ENCODE assay signal across 8 cellular contexts in the genomic region with DNA sequence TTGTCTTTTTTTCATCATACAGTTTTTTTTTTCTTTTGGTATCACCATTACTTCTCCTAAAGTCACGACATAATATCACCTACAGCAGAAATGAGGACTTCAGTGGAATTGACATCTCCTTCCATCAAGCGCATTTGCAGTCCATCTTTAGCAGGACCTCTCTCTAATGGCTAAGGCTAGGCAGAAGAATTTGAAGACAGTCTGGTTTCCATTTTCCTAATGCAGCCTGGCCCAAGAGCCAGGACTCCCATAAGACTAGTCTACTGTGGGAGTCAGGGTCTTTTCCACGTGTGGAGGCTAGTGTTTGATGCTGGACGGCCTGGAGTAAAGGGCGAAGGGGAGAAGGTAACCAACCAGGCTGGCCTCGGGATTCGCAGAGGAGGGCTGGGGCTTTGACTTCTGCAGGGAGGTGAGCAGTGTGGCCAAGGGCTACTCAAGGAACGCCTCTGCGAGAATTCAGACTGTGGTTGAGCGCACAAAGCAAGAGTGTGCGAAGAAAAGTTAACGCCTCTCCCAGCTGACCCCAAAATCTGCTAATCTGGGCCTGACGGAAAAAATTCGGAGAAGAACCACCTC. TPM values are rescaled to one million over a fixed set of nuclear protein-coding genes. Genes with fewer than 3 reads are reported as not detected.
DNase-seq lines count a peak whose midpoint lies in the region; ATAC-seq and TF ChIP-seq lines count a peak whose summit lies in the region.

No MANE protein-coding gene starts in this region.

- POLR2A ChIA-PET in AG04449 (lab: Yijun Ruan, JAX), result interaction anchor here (0.6 to 1.9 kb wide), 8 partner anchors 8 to 116 kb away, joined by 3 to 8 read pairs (median 4); a partner anchor contains a TSS

- intact Hi-C loops in activated T-helper 1 cell treated with anti-CD3 and anti-CD28 coated beads, Interleukin-12 subunit alpha, Interleukin-12 subunit beta, Interleukin-2, Interleukin-4 antibody, amounts not matched to agents 30 ng/mL and 10 ng/mL and 1 ng/mL, durations not matched to agents 14 hours and 24 hours and 36 hours (cut with micrococcal nuclease), result loop anchor here (1.0 kb wide), 12 partner anchors 20 to 272 kb away; a partner anchor contains a TSS
- intact Hi-C loops in left ventricle myocardium inferior (cut with micrococcal nuclease), result no loop called here
- intact Hi-C loops in gastrocnemius medialis (cut with DNase I; ENCODE audit: low total_unique reads), result loop anchor here (1.0 to 5.0 kb wide), 4 partner anchors 42 to 173 kb away; a partner anchor contains a TSS

- peak overlapping the region; percentile 88 for H3K4me3 Mint-ChIP-seq in activated T-helper 1 cell treated with anti-CD3 and anti-CD28 coated beads, Interleukin-12 subunit alpha, Interleukin-12 subunit beta, Interleukin-2, Interleukin-4 antibody, amounts not matched to agents 30 ng/mL and 10 ng/mL and 1 ng/mL, durations not matched to agents 14 hours and 24 hours and 36 hours

- TF ChIP-seq POLR2A in gastrocnemius medialis (IDR thresholded peaks at IDR 0.05), result no peak

- no peaks in the 10 kb centered on the region for H3K9me3 ChIP-seq in left ventricle myocardium inferior (replicated peaks)
- H3K9me3 ChIP-seq in gastrocnemius medialis, result no peaks in the 10 kb centered on the region

- no peaks in the 10 kb centered on the region for H3K27me3 ChIP-seq in left ventricle myocardium inferior (ENCODE audit: low read depth)
- H3K27me3 ChIP-seq in gastrocnemius medialis, result no peaks in the 10 kb centered on the region

- TF ChIP-seq CTCF in AG04449 (IDR thresholded peaks at IDR 0.05; ENCODE audit: insufficient read depth, low read length, missing control alignments), result no peak
- TF ChIP-seq CTCF in left ventricle myocardium inferior (IDR thresholded peaks at IDR 0.05; ENCODE audit: borderline replicate concordance), result no peak
- TF ChIP-seq CTCF in gastrocnemius medialis (IDR thresholded peaks at IDR 0.05 in 4 of 5, conservative IDR thresholded peaks at IDR 0.05 in 1 of 5), result no peak

- H3K27ac ChIP-seq in left ventricle myocardium inferior (replicated peaks) (peak overlapping the region; percentile 98), gastrocnemius medialis (peak overlapping the region; percentile 85 to 97 (median 91))

- DNase-seq in AG04449 (ENCODE audit: low read depth, low spot score), result no peak
- DNase-seq in activated T-helper 1 cell treated with anti-CD3 and anti-CD28 coated beads, Interleukin-12 subunit alpha, Interleukin-12 subunit beta, Interleukin-2, Interleukin-4 antibody, amounts not matched to agents 30 ng/mL and 10 ng/mL and 1 ng/mL, durations not matched to agents 14 hours and 24 hours and 36 hours (ENCODE audit: low spot score), result no peak
- DNase-seq in left ventricle myocardium inferior, result no peak
- no peak for DNase-seq in gastrocnemius medialis
- DNase-seq in T1000 (lab: John Stamatoyannopoulos, UW), result no peak
- no peak for DNase-seq in SKM-1 (lab: John Stamatoyannopoulos, UW; ENCODE audit: unreplicated experiment)

- H3K4me3 ChIP-seq in AG04449 (ENCODE audit: low read depth, low read length), result peak overlapping the region; percentile 84
- H3K4me3 ChIP-seq in left ventricle myocardium inferior, result peak overlapping the region; percentile 84
- peak overlapping the region; percentile 63 to 95 (median 69) for H3K4me3 ChIP-seq in gastrocnemius medialis

- H3K4me1 ChIP-seq in left ventricle myocardium inferior, result peaks cover 63% of the 10 kb centered on the region
- peaks cover 34 to 37% of the 10 kb centered on the region in 2 donors for H3K4me1 ChIP-seq in gastrocnemius medialis

- H3K4me1 Mint-ChIP-seq in activated T-helper 1 cell treated with anti-CD3 and anti-CD28 coated beads, Interleukin-12 subunit alpha, Interleukin-12 subunit beta, Interleukin-2, Interleukin-4 antibody, amounts not matched to agents 30 ng/mL and 10 ng/mL and 1 ng/mL, durations not matched to agents 14 hours and 24 hours and 36 hours (ENCODE audit: low read depth), result peaks cover 55% of the 10 kb centered on the region

- H3K27ac Mint-ChIP-seq in activated T-helper 1 cell treated with anti-CD3 and anti-CD28 coated beads, Interleukin-12 subunit alpha, Interleukin-12 subunit beta, Interleukin-2, Interleukin-4 antibody, amounts not matched to agents 30 ng/mL and 10 ng/mL and 1 ng/mL, durations not matched to agents 14 hours and 24 hours and 36 hours, result peak overlapping the region; percentile 99

- peak; percentile 13 for ATAC-seq in GM18873 (IDR thresholded peaks at IDR 0.05; ENCODE audit: low FRiP score, unreplicated experiment)
- ATAC-seq in HG03159 (IDR thresholded peaks at IDR 0.05; ENCODE audit: unreplicated experiment), result peak; percentile 16
- peak; percentile 53 to 59 for ATAC-seq in gastrocnemius medialis

- H3K36me3 Mint-ChIP-seq in activated T-helper 1 cell treated with anti-CD3 and anti-CD28 coated beads, Interleukin-12 subunit alpha, Interleukin-12 subunit beta, Interleukin-2, Interleukin-4 antibody, amounts not matched to agents 30 ng/mL and 10 ng/mL and 1 ng/mL, durations not matched to agents 14 hours and 24 hours and 36 hours (ENCODE audit: low read depth), result peaks cover 29% of the 10 kb centered on the region

- no peaks in the 10 kb centered on the region for H3K27me3 Mint-ChIP-seq in activated T-helper 1 cell treated with anti-CD3 and anti-CD28 coated beads, Interleukin-12 subunit alpha, Interleukin-12 subunit beta, Interleukin-2, Interleukin-4 antibody, amounts not matched to agents 30 ng/mL and 10 ng/mL and 1 ng/mL, durations not matched to agents 14 hours and 24 hours and 36 hours (ENCODE audit: insufficient read depth)

- H3K36me3 ChIP-seq in left ventricle myocardium inferior, result peaks cover 30% of the 10 kb centered on the region
- peaks cover 0 to 27% of the 10 kb centered on the region in 2 donors for H3K36me3 ChIP-seq in gastrocnemius medialis

- in situ Hi-C loops in gastrocnemius medialis (cut with MboI; ENCODE audit: low sequenced_read_pairs in 4 of 4), result loop anchor here in 2 of 4 donors (10.0 to 25.0 kb wide), 2 partner anchors 115 to 117 kb away; a partner anchor contains a TSS

- CTCF ChIA-PET in AG04449 (lab: Yijun Ruan, JAX), result interaction anchor here (0.7 to 13.4 kb wide), 10 partner anchors 9 to 115 kb away, joined by 3 to 148 read pairs (median 4); no protein-coding TSS in a partner anchor

- no peaks in the 10 kb centered on the region for H3K9me3 Mint-ChIP-seq in activated T-helper 1 cell treated with anti-CD3 and anti-CD28 coated beads, Interleukin-12 subunit alpha, Interleukin-12 subunit beta, Interleukin-2, Interleukin-4 antibody, amounts not matched to agents 30 ng/mL and 10 ng/mL and 1 ng/mL, durations not matched to agents 14 hours and 24 hours and 36 hours

RNA-seq across cellular contexts. Expression of a gene that starts 0.7 kb away (rescaled TPM):
- total RNA-seq in activated T-helper 1 cell treated with anti-CD3 and anti-CD28 coated beads, Interleukin-12 subunit alpha, Interleukin-12 subunit beta, Interleukin-2, Interleukin-4 antibody, amounts not matched to agents 30 ng/mL and 10 ng/mL and 1 ng/mL, durations not matched to agents 14 hours and 24 hours and 36 hours, result 48.1 and 52.8 TPM in 2 replicates
- total RNA-seq in left ventricle myocardium inferior (26.5 TPM), gastrocnemius medialis (1 to 10 TPM; 4.1 to 7.4 (median 5.0) TPM)

RNA-seq across cellular contexts. Expression of a gene that starts 0.9 kb away (rescaled TPM):
- total RNA-seq in activated T-helper 1 cell treated with anti-CD3 and anti-CD28 coated beads, Interleukin-12 subunit alpha, Interleukin-12 subunit beta, Interleukin-2, Interleukin-4 antibody, amounts not matched to agents 30 ng/mL and 10 ng/mL and 1 ng/mL, durations not matched to agents 14 hours and 24 hours and 36 hours, result 21.7 and 22.6 TPM in 2 replicates
- total RNA-seq in left ventricle myocardium inferior, result 12.2 TPM
- 10 to 100 TPM in 1 of 4 donors, 1 to 10 TPM in 2, under 1 TPM in 1; 0.68 to 14.9 (median 1.9) TPM for total RNA-seq in gastrocnemius medialis

RNA-seq across cellular contexts. Expression of a gene that starts 27.3 kb away (rescaled TPM):
- total RNA-seq in activated T-helper 1 cell treated with anti-CD3 and anti-CD28 coated beads, Interleukin-12 subunit alpha, Interleukin-12 subunit beta, Interleukin-2, Interleukin-4 antibody, amounts not matched to agents 30 ng/mL and 10 ng/mL and 1 ng/mL, durations not matched to agents 14 hours and 24 hours and 36 hours, result 258 and 266 TPM in 2 replicates
- total RNA-seq in left ventricle myocardium inferior, result 1.1 TPM
- under 1 TPM in 2 of 4 donors, not detected in 2; 0.73 to 0.81 TPM for total RNA-seq in gastrocnemius medialis

RNA-seq across cellular contexts. Expression of a gene that starts 52.2 kb away (rescaled TPM):
- 58.6 and 61.6 TPM in 2 replicates for total RNA-seq in activated T-helper 1 cell treated with anti-CD3 and anti-CD28 coated beads, Interleukin-12 subunit alpha, Interleukin-12 subunit beta, Interleukin-2, Interleukin-4 antibody, amounts not matched to agents 30 ng/mL and 10 ng/mL and 1 ng/mL, durations not matched to agents 14 hours and 24 hours and 36 hours
- total RNA-seq in left ventricle myocardium inferior (14.9 TPM), gastrocnemius medialis (1 to 10 TPM; 4.2 to 5.8 (median 4.9) TPM)

Comparison
In these comparisons a context has a peak if more than half of its experiments do, and no peak if none do; other contexts are left out.
1. RNA of a gene that starts 27.3 kb away (total RNA-seq): 258 to 266 TPM in activated T-helper 1 cell treated with anti-CD3 and anti-CD28 coated beads, Interleukin-12 subunit alpha, Interleukin-12 subunit beta, Interleukin-2, Interleukin-4 antibody, amounts not matched to agents 30 ng/mL and 10 ng/mL and 1 ng/mL, durations not matched to agents 14 hours and 24 hours and 36 hours; 1.1 TPM in left ventricle myocardium inferior (single experiment) and 0.73 to 0.81 TPM in gastrocnemius medialis; every median in the first group is over 100 times any median in the second.
2. Peak in every context shown above with its lines, with median percentiles within 50 percentile points of each other: H3K4me3 ChIP-seq and ATAC-seq.